Comparison of ENCODE assay signal across 1 cellular context in genomic region chr22:25255169-25255568, GRCh38. TPM values are rescaled to one million over a fixed set of nuclear protein-coding genes. Genes with fewer than 3 reads are reported as not detected.
"Had no signal": no experiment of that assay in that cellular context is flagged by ENCODE, and none has a peak within 500 bp of the region (broad histone marks: within the 10 kb centered on the region; RNA-seq: fewer than 3 reads in every experiment).

No MANE protein-coding gene starts in this region.

RNA-seq across cellular contexts. Expression of gene CRYBB2, which starts 35.7 kb away (rescaled TPM):
- total RNA-seq: G401 had no signal

RNA-seq across cellular contexts. Expression of gene CRYBB3, which starts 55.5 kb away (rescaled TPM):
- total RNA-seq: G401 had no signal
